ENCODE assay signal across 8 cellular contexts in the genomic region with DNA sequence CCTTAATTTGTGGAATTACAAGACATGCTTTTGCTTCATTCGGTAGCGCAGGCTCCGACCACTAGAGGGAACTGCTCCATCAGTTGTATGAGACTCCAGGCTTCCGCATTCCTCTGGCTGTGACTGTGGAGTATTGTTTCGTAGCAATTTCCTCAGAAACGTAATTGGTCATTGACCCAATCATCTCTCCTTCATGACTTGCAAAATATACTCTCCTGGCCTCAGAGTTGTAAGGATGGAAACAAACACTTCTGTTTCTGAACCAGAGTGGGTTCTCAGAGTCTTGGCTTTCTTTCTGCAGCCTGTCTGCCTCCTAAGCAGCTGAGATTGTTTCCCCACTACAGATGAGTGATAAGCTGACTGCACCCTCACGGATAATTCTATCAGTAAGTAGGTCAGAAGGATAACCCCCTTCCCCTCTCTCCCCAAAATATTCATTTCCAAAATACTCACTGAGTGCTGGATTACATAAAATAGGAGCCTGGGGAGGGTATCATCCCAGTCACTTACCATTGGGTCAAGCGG.
DNase-seq lines count a peak whose midpoint lies in the region; ATAC-seq and TF ChIP-seq lines count a peak whose summit lies in the region.

No MANE protein-coding gene starts in this region.

- peaks cover 6% of the 10 kb centered on the region for H3K4me1 Mint-ChIP-seq in CD4-positive, alpha-beta T cell (ENCODE audit: low read depth)
- peaks cover 3 to 8% of the 10 kb centered on the region in 2 donors for H3K4me1 Mint-ChIP-seq in effector memory CD8-positive, alpha-beta T cell (ENCODE audit: low read depth in 2 of 2)

- peak in 6 of 10 experiments; percentile 5 to 34 (median 8) for DNase-seq in CD4-positive, alpha-beta T cell
- DNase-seq in NCI-H345 treated with DMSO at 0.1 percent for 48 hours (lab: John Stamatoyannopoulos, UW; ENCODE audit: unreplicated experiment) = peak; percentile 55
- peak; percentile 76 for DNase-seq in activated CD4-positive, alpha-beta T cell treated with anti-CD3 and anti-CD28 coated beads for 48 hours
- peak; percentile 3 to 21 (median 15) for DNase-seq in effector memory CD8-positive, alpha-beta T cell
- DNase-seq in lung microvascular endothelial cell (ENCODE audit: low read depth in 2 of 2) = peak; percentile 95 to 97
- peak; percentile 29 to 43 (median 32) for DNase-seq in stimulated activated CD4-positive, alpha-beta T cell treated with anti-CD3 and anti-CD28 coated beads, TNF-alpha, amount 100 ng/mL, for 48 hours (ENCODE audit: low read depth in 3 of 3)

- no peak overlapping the region for H3K27ac ChIP-seq in CD4-positive, alpha-beta T cell (ENCODE audit: low read depth, low read length)

- no peaks in the 10 kb centered on the region for H3K36me3 Mint-ChIP-seq in CD4-positive, alpha-beta T cell (ENCODE audit: low read depth)
- no peaks in the 10 kb centered on the region for H3K36me3 Mint-ChIP-seq in effector memory CD8-positive, alpha-beta T cell (ENCODE audit: insufficient read depth)

- intact Hi-C loops in CD4-positive, alpha-beta T cell (cut with DNase I, micrococcal nuclease) = loop anchor here in 1 of 2 experiments (5.0 kb wide), 1 partner anchor 486 kb away; no protein-coding TSS in a partner anchor

- no peaks in the 10 kb centered on the region for H3K9me3 Mint-ChIP-seq in CD4-positive, alpha-beta T cell
- no peaks in the 10 kb centered on the region for H3K9me3 Mint-ChIP-seq in effector memory CD8-positive, alpha-beta T cell

- ATAC-seq in CD4-positive, alpha-beta T cell (ENCODE audit: poor library complexity) = peak; percentile 76
- ATAC-seq in GM19324 (IDR thresholded peaks at IDR 0.05; ENCODE audit: low FRiP score, unreplicated experiment) (peak; percentile 90), HG03378 (IDR thresholded peaks at IDR 0.05; ENCODE audit: unreplicated experiment) (peak; percentile 91)
- ATAC-seq in effector memory CD8-positive, alpha-beta T cell (replicated peaks) = peak; percentile 71

- POLR2A ChIA-PET in CD4-positive, alpha-beta T cell (lab: Charles Lee) = no interaction called here

- H3K4me3 Mint-ChIP-seq in CD4-positive, alpha-beta T cell = peak overlapping the region; percentile 20
- peak overlapping the region in 1 of 2 donors; percentile 11 for H3K4me3 Mint-ChIP-seq in effector memory CD8-positive, alpha-beta T cell

- TF ChIP-seq CTCF in CD4-positive, alpha-beta T cell (IDR thresholded peaks at IDR 0.05) = peak; percentile 62

- peaks cover 3% of the 10 kb centered on the region for H3K27me3 Mint-ChIP-seq in CD4-positive, alpha-beta T cell
- H3K27me3 Mint-ChIP-seq in effector memory CD8-positive, alpha-beta T cell = no peaks in the 10 kb centered on the region

- no peaks in the 10 kb centered on the region for H3K9me3 ChIP-seq in CD4-positive, alpha-beta T cell (ENCODE audit: control insufficient read depth, low read length)

- H3K27me3 ChIP-seq in CD4-positive, alpha-beta T cell (ENCODE audit: control insufficient read depth, insufficient read depth, low read length) = no peaks in the 10 kb centered on the region

- CTCF ChIA-PET in CD4-positive, alpha-beta T cell (lab: Charles Lee) = no interaction called here

- H3K27ac Mint-ChIP-seq in CD4-positive, alpha-beta T cell = no peak overlapping the region
- H3K27ac Mint-ChIP-seq in effector memory CD8-positive, alpha-beta T cell = peak overlapping the region in 1 of 2 donors; percentile 14

Comparison
In these comparisons a context has a peak if more than half of its experiments do, and no peak if none do; other contexts are left out.
1. DNase-seq: peak in every context shown above with its lines; median percentile 96 in lung microvascular endothelial cell; 76 in activated CD4-positive, alpha-beta T cell treated with anti-CD3 and anti-CD28 coated beads for 48 hours; 55 in NCI-H345 treated with DMSO at 0.1 percent for 48 hours; 32 in stimulated activated CD4-positive, alpha-beta T cell treated with anti-CD3 and anti-CD28 coated beads, TNF-alpha, amount 100 ng/mL, for 48 hours; 15 in effector memory CD8-positive, alpha-beta T cell; 8 in CD4-positive, alpha-beta T cell.